ENCODE assay signal across 29 cellular contexts in the genomic region with DNA sequence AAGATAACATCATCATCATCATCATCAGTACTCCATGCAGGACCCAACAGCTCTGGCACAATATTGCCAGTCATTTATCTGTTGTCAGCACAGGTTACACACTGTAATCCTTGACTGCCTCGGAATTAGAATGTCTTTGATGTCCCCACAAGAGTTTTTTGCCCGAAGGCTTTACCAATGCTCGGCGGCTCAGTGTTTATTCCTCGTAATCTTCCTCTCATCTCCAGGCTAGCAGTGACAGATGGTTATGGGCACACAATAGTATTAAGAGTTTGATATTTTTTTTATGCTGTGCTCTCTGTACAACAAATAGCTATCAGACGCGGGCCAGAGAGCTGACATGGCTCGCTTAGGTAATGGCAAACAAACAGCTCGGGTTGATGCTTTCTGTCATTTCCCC.
DNase-seq lines count a peak whose midpoint lies in the region; ATAC-seq and TF ChIP-seq lines count a peak whose summit lies in the region.
"Had no signal": no experiment of that assay in that cellular context is flagged by ENCODE, and none has a peak within 500 bp of the region (broad histone marks: within the 10 kb centered on the region; RNA-seq: fewer than 3 reads in every experiment).

No MANE protein-coding gene starts in this region.

- no peak for ATAC-seq in left ventricle myocardium superior
- ATAC-seq: Panc1, T-helper 17 cell, upper lobe of right lung had no signal

- H3K4me1 Mint-ChIP-seq in mesothelial cell of epicardium (peaks cover 39% of the 10 kb centered on the region), progenitor cell of endocrine pancreas (ENCODE audit: low read depth) (peaks cover 1% of the 10 kb centered on the region)
- H3K4me1 Mint-ChIP-seq: activated CD4-positive, alpha-beta T cell treated with anti-CD3 and anti-CD28 coated beads, Interleukin-2, amount 10 ng/mL, durations not matched to agents 7 days and 5 days; activated naive CD8-positive, alpha-beta T cell treated with anti-CD3 and anti-CD28 coated beads for 36 hours; CD4-positive, CD25-positive, alpha-beta regulatory T cell; neural progenitor cell; T-helper 17 cell had no signal

- H3K4me1 ChIP-seq in sigmoid colon: no peaks in the 10 kb centered on the region
- H3K4me1 ChIP-seq: ascending aorta, SJSA1, upper lobe of right lung had no signal

- peaks cover 2% of the 10 kb centered on the region for H3K9me3 Mint-ChIP-seq in mesothelial cell of epicardium
- no peaks in the 10 kb centered on the region for H3K9me3 Mint-ChIP-seq in progenitor cell of endocrine pancreas (ENCODE audit: low read depth)
- H3K9me3 Mint-ChIP-seq: activated CD4-positive, alpha-beta T cell treated with anti-CD3 and anti-CD28 coated beads, Interleukin-2, amount 10 ng/mL, durations not matched to agents 7 days and 5 days; activated naive CD8-positive, alpha-beta T cell treated with anti-CD3 and anti-CD28 coated beads for 36 hours; activated T-helper 2 cell treated with anti-CD3 and anti-CD28 coated beads, Interferon-gamma antibody, Interleukin-2, Interleukin-4, amounts not matched to agents 10 μg/mL and 5 μg/mL and 100 μg/mL, durations not matched to agents 14 hours and 24 hours and 36 hours; CD4-positive, CD25-positive, alpha-beta regulatory T cell; neural progenitor cell had no signal

- peak overlapping the region; percentile 10; the same call in 1 of the 2 replicates for H3K4me3 ChIP-seq in WERI-Rb-1 (ENCODE audit: low read depth, low read length)
- no peak overlapping the region for H3K4me3 ChIP-seq in sigmoid colon
- H3K4me3 ChIP-seq: ascending aorta, MG63, neural progenitor cell, SJSA1, skin epidermis, upper lobe of right lung had no signal

- H3K4me3 Mint-ChIP-seq in mesothelial cell of epicardium (no peak overlapping the region), progenitor cell of endocrine pancreas (ENCODE audit: low read depth) (no peak overlapping the region)
- H3K4me3 Mint-ChIP-seq: activated CD4-positive, alpha-beta T cell treated with anti-CD3 and anti-CD28 coated beads, Interleukin-2, amount 10 ng/mL, durations not matched to agents 7 days and 5 days; activated naive CD8-positive, alpha-beta T cell treated with anti-CD3 and anti-CD28 coated beads for 36 hours; CD4-positive, CD25-positive, alpha-beta regulatory T cell; neural progenitor cell; T-helper 17 cell had no signal

- H3K27ac ChIP-seq in WERI-Rb-1: peak overlapping the region; percentile 73
- H3K27ac ChIP-seq in sigmoid colon: no peak overlapping the region
- H3K27ac ChIP-seq: ascending aorta, neural progenitor cell, SJSA1, skin epidermis, upper lobe of right lung had no signal

- intact Hi-C loops in left ventricle myocardium superior (cut with micrococcal nuclease): no loop called here
- intact Hi-C loops in sigmoid colon (cut with DNase I): no loop called here

- CTCF ChIA-PET in HEK293T (lab: Yijun Ruan, JAX): no interaction called here

- H3K36me3 ChIP-seq in WERI-Rb-1 (no peaks in the 10 kb centered on the region), sigmoid colon (no peaks in the 10 kb centered on the region)
- H3K36me3 ChIP-seq: MG63, neural progenitor cell, SJSA1, upper lobe of right lung had no signal

- TF ChIP-seq CTCF in WERI-Rb-1 (IDR thresholded peaks at IDR 0.05; ENCODE audit: low read depth, low read length) (no peak), mesothelial cell of epicardium (IDR thresholded peaks at IDR 0.05; ENCODE audit: unreplicated experiment) (no peak), progenitor cell of endocrine pancreas (IDR thresholded peaks at IDR 0.05; ENCODE audit: unreplicated experiment) (no peak), sigmoid colon (IDR thresholded peaks at IDR 0.05) (no peak)

- peak; percentile 9 for DNase-seq in HEK293T (ENCODE audit: extremely low spot score)
- peak; percentile 36 for DNase-seq in NCI-H2227 (lab: John Stamatoyannopoulos, UW; ENCODE audit: unreplicated experiment)
- peak; percentile 81 for DNase-seq in WERI-Rb-1
- peak in 1 of 2 experiments; percentile 39 for DNase-seq in mesothelial cell of epicardium (ENCODE audit: low spot score in 2 of 2, unreplicated experiment in 2 of 2)
- DNase-seq in NCI-H2081 (lab: John Stamatoyannopoulos, UW): no peak
- DNase-seq in left ventricle myocardium superior: no peak
- DNase-seq in progenitor cell of endocrine pancreas (ENCODE audit: low spot score, unreplicated experiment): no peak
- no peak for DNase-seq in sigmoid colon
- DNase-seq: activated CD4-positive, alpha-beta T cell treated with anti-CD3 and anti-CD28 coated beads, Interleukin-2, amount 10 ng/mL, durations not matched to agents 7 days and 5 days; activated naive CD8-positive, alpha-beta T cell treated with anti-CD3 and anti-CD28 coated beads for 36 hours; CD4-positive, CD25-positive, alpha-beta regulatory T cell; central memory CD4-positive, alpha-beta T cell; dermis blood vessel endothelial cell; DMS 273 treated with DMSO at 0.1 percent for 48 hours; GDM1; kidney glomerular epithelial cell; mammary epithelial cell; MG63; NCI-H1436 treated with DMSO at 0.1 percent for 48 hours; NK-92 treated with Interleukin-12 subunit alpha and Interleukin-12 subunit beta, amount 100 ng/mL, for 24 hours; stimulated activated CD4-positive, alpha-beta T cell treated with anti-CD3 and anti-CD28 coated beads, Interleukin-1b, Interleukin-23, amount 100 ng/mL, for 48 hours; T-helper 17 cell; upper lobe of right lung had no signal

- H3K27me3 ChIP-seq in WERI-Rb-1 (ENCODE audit: insufficient read depth, low read depth, severe bottlenecking) (no peaks in the 10 kb centered on the region), sigmoid colon (no peaks in the 10 kb centered on the region)
- H3K27me3 ChIP-seq: ascending aorta, MG63, neural progenitor cell, SJSA1, upper lobe of right lung had no signal

- POLR2A ChIA-PET in HEK293T (lab: Yijun Ruan, JAX): no interaction called here

- H3K36me3 Mint-ChIP-seq in mesothelial cell of epicardium (peaks cover 2% of the 10 kb centered on the region), progenitor cell of endocrine pancreas (ENCODE audit: insufficient read depth) (no peaks in the 10 kb centered on the region)

- H3K27ac Mint-ChIP-seq in mesothelial cell of epicardium (peak overlapping the region; percentile 20), progenitor cell of endocrine pancreas (no peak overlapping the region)
- H3K27ac Mint-ChIP-seq: activated CD4-positive, alpha-beta T cell treated with anti-CD3 and anti-CD28 coated beads, Interleukin-2, amount 10 ng/mL, durations not matched to agents 7 days and 5 days; activated naive CD8-positive, alpha-beta T cell treated with anti-CD3 and anti-CD28 coated beads for 36 hours; activated T-helper 2 cell treated with anti-CD3 and anti-CD28 coated beads, Interferon-gamma antibody, Interleukin-2, Interleukin-4, amounts not matched to agents 10 μg/mL and 5 μg/mL and 100 μg/mL, durations not matched to agents 14 hours and 24 hours and 36 hours; CD4-positive, CD25-positive, alpha-beta regulatory T cell; neural progenitor cell; T-helper 17 cell had no signal

- no peaks in the 10 kb centered on the region for H3K27me3 Mint-ChIP-seq in mesothelial cell of epicardium (ENCODE audit: low read depth)
- H3K27me3 Mint-ChIP-seq in progenitor cell of endocrine pancreas: no peaks in the 10 kb centered on the region
- H3K27me3 Mint-ChIP-seq: activated CD4-positive, alpha-beta T cell treated with anti-CD3 and anti-CD28 coated beads, Interleukin-2, amount 10 ng/mL, durations not matched to agents 7 days and 5 days; activated naive CD8-positive, alpha-beta T cell treated with anti-CD3 and anti-CD28 coated beads for 36 hours; CD4-positive, CD25-positive, alpha-beta regulatory T cell; T-helper 17 cell had no signal

- no peak for TF ChIP-seq EP300 in sigmoid colon (IDR thresholded peaks at IDR 0.05)

- TF ChIP-seq POLR2A in sigmoid colon (IDR thresholded peaks at IDR 0.05): no peak

- WGBS in sigmoid colon, 2 donors: 86 to 95% methylated on average over 9 of the region's 9 CpGs

- H3K9me3 ChIP-seq in WERI-Rb-1 (ENCODE audit: severe bottlenecking) (no peaks in the 10 kb centered on the region), sigmoid colon (no peaks in the 10 kb centered on the region)
- H3K9me3 ChIP-seq: ascending aorta, MG63, SJSA1, upper lobe of right lung had no signal

TF ChIP-seq in HEK293T, 16 proteins besides CTCF, POLR2A, EP300 and RAD21:
- TF ChIP-seq TARDBP (IDR thresholded peaks at IDR 0.05): no peak
- TF ChIP-seq, protein P1, sequence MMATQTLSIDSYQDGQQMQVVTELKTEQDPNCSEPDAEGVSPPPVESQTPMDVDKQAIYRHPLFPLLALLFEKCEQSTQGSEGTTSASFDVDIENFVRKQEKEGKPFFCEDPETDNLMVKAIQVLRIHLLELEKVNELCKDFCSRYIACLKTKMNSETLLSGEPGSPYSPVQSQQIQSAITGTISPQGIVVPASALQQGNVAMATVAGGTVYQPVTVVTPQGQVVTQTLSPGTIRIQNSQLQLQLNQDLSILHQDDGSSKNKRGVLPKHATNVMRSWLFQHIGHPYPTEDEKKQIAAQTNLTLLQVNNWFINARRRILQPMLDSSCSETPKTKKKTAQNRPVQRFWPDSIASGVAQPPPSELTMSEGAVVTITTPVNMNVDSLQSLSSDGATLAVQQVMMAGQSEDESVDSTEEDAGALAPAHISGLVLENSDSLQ (IDR thresholded peaks at IDR 0.05): peak; percentile 52

Comparison
In these comparisons a context has a peak if more than half of its experiments do, and no peak if none do; other contexts are left out.
1. DNase-seq: peak in HEK293T (single experiment), NCI-H2227 (single experiment) and WERI-Rb-1 (single experiment); none in NCI-H2081 (0 of 2), left ventricle myocardium superior (single experiment), progenitor cell of endocrine pancreas (single experiment) and sigmoid colon (single experiment).